In genomic region chr1:223123238-223123976, GRCh38 we compare ENCODE assay signal across 8 cellular contexts. TPM values are rescaled to one million over a fixed set of nuclear protein-coding genes. Genes with fewer than 3 reads are reported as not detected.
DNase-seq lines count a peak whose midpoint lies in the region; ATAC-seq and TF ChIP-seq lines count a peak whose summit lies in the region.

No MANE protein-coding gene starts in this region.

- no peak overlapping the region for H3K4me3 Mint-ChIP-seq in activated naive CD8-positive, alpha-beta T cell treated with anti-CD3 and anti-CD28 coated beads, Interleukin-2, amount 50 U/mL, for 24 hours

- H3K27ac ChIP-seq in right cardiac atrium (ENCODE audit: low read length): no peak overlapping the region
- H3K27ac ChIP-seq in spleen: no peak overlapping the region

- no peaks in the 10 kb centered on the region for H3K9me3 Mint-ChIP-seq in activated naive CD8-positive, alpha-beta T cell treated with anti-CD3 and anti-CD28 coated beads, Interleukin-2, amount 50 U/mL, for 24 hours

- H3K4me1 Mint-ChIP-seq in activated naive CD8-positive, alpha-beta T cell treated with anti-CD3 and anti-CD28 coated beads, Interleukin-2, amount 50 U/mL, for 24 hours: peaks cover 8% of the 10 kb centered on the region

- DNase-seq in NB4 (ENCODE audit: low read depth) (peak; percentile 71), T-helper 1 cell (peak; percentile 29 to 62 (median 53)), right cardiac atrium (peak; percentile 67 to 84 (median 80)), spleen (peak; percentile 91), cortex of kidney (lab: John Stamatoyannopoulos, UW) (no peak)
- peak; percentile 76 for DNase-seq in activated naive CD8-positive, alpha-beta T cell treated with anti-CD3 and anti-CD28 coated beads, Interleukin-2, amount 50 U/mL, for 24 hours

- peak; percentile 95 for ATAC-seq in HG02571 (IDR thresholded peaks at IDR 0.05; ENCODE audit: unreplicated experiment)
- ATAC-seq in activated naive CD8-positive, alpha-beta T cell treated with anti-CD3 and anti-CD28 coated beads, Interleukin-2, amount 50 U/mL, for 24 hours: peak; percentile 83
- peak; percentile 84 to 86 for ATAC-seq in right cardiac atrium

- no peaks in the 10 kb centered on the region for H3K36me3 Mint-ChIP-seq in activated naive CD8-positive, alpha-beta T cell treated with anti-CD3 and anti-CD28 coated beads, Interleukin-2, amount 50 U/mL, for 24 hours (ENCODE audit: low read depth)

- H3K27ac Mint-ChIP-seq in activated naive CD8-positive, alpha-beta T cell treated with anti-CD3 and anti-CD28 coated beads, Interleukin-2, amount 50 U/mL, for 24 hours: no peak overlapping the region

- H3K27me3 Mint-ChIP-seq in activated naive CD8-positive, alpha-beta T cell treated with anti-CD3 and anti-CD28 coated beads, Interleukin-2, amount 50 U/mL, for 24 hours: peaks cover 7% of the 10 kb centered on the region

- TF ChIP-seq CTCF in GM12874 (IDR thresholded peaks at IDR 0.05; ENCODE audit: insufficient read depth, low read depth, low read length) (peak; percentile 80), NB4 (IDR thresholded peaks at IDR 0.05; ENCODE audit: low read depth, low read length) (peak; percentile 82), spleen (IDR thresholded peaks at IDR 0.05 in 8 of 11, conservative IDR thresholded peaks at IDR 0.05 in 3 of 11) (peak; percentile 58 to 92 (median 85))

- H3K27me3 ChIP-seq in right cardiac atrium (ENCODE audit: control insufficient read depth, insufficient read depth): no peaks in the 10 kb centered on the region
- H3K27me3 ChIP-seq in spleen (replicated peaks in 1 of 7): no peaks in the 10 kb centered on the region

- H3K9me3 ChIP-seq in right cardiac atrium (ENCODE audit: control insufficient read depth, low read length) (no peaks in the 10 kb centered on the region), spleen (no peaks in the 10 kb centered on the region)

- no peaks in the 10 kb centered on the region for H3K4me1 ChIP-seq in right cardiac atrium (ENCODE audit: control insufficient read depth, insufficient read depth, low read length)
- H3K4me1 ChIP-seq in spleen: peaks cover 0 to 11% (median 5%) of the 10 kb centered on the region in 6 donors

- TF ChIP-seq POLR2A in NB4 (IDR thresholded peaks at IDR 0.05; ENCODE audit: extremely low read depth, insufficient read length) (no peak), spleen (IDR thresholded peaks at IDR 0.05) (no peak)

- H3K4me3 ChIP-seq in NB4 (ENCODE audit: low read depth, low read length) (no peak overlapping the region), right cardiac atrium (ENCODE audit: low read length) (no peak overlapping the region), spleen (peak overlapping the region in 1 of 8 donors; percentile 50)

- H3K36me3 ChIP-seq in spleen: peaks cover 0 to 11% (median 0%) of the 10 kb centered on the region in 6 donors

- WGBS in right cardiac atrium: 26% methylated on average over 16 of the region's 16 CpGs
- 30 to 34% (median 31%) methylated on average over 16 of the region's 16 CpGs for WGBS in spleen, 5 donors

- intact Hi-C loops in right cardiac atrium (cut with DNase I): loop anchor here in 1 of 4 donors (5.0 kb wide), 1 partner anchor 36 kb away; no protein-coding TSS in a partner anchor
- intact Hi-C loops in spleen (cut with DNase I; ENCODE audit: low total_unique reads): no loop called here

RNA-seq across cellular contexts. Expression of gene TLR5, which starts 19.6 kb away (rescaled TPM):
- total RNA-seq in right cardiac atrium (1 to 10 TPM; 2.0 to 6.8 (median 5.8) TPM), spleen (10 to 100 TPM in 6 of 7 donors, 1 to 10 TPM in 1; 9.4 to 28.2 (median 15.3) TPM)
- polyA plus RNA-seq in right cardiac atrium (1.9 TPM), spleen (1 to 10 TPM; 1.0 to 1.6 (median 1.2) TPM)
